In the genomic region with DNA sequence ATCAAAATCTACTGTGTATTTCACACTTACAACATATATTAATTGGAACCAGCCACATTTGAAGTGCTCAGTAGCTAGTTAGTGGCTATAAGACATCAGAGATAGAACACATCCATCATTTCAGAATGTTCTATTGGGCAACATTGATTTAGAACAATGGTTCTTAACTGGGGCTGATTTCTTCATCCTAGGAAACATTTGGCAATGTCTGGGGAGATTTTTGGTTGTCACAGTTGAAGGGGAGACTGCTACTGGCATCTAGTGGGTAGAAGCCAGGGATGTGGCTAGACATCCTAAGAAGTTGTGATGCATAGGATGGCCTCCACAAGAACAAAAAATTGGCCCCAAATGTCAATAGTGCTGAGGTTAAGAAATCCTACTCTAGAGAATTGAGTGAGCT, we compare ENCODE assay signal across 16 cellular contexts.
"Had no signal": no experiment of that assay in that cellular context is flagged by ENCODE, and none has a peak within 500 bp of the region (broad histone marks: within the 10 kb centered on the region; RNA-seq: fewer than 3 reads in every experiment).

No MANE protein-coding gene starts in this region.

- H3K4me3 ChIP-seq: heart left ventricle, right lobe of liver had no signal

- H3K9me3 ChIP-seq: heart left ventricle, right lobe of liver had no signal

- H3K36me3 ChIP-seq: heart left ventricle, right lobe of liver had no signal

- H3K27ac ChIP-seq: foreskin keratinocyte, heart left ventricle, right lobe of liver had no signal

- DNase-seq: activated CD4-positive, alpha-beta T cell treated with anti-CD3 and anti-CD28 coated beads for 4 hours; activated CD8-positive, alpha-beta memory T cell treated with anti-CD3 and anti-CD28 coated beads, Interleukin-2, amount 50 U/mL, for 48 hours; activated CD8-positive, alpha-beta T cell treated with anti-CD3 and anti-CD28 coated beads for 36 hours; activated naive CD4-positive, alpha-beta T cell; activated naive CD8-positive, alpha-beta T cell treated with anti-CD3 and anti-CD28 coated beads, Interleukin-2, amount 50 U/mL, for 24 hours; cortex of kidney; effector memory CD4-positive, alpha-beta T cell; foreskin keratinocyte; heart left ventricle; mesenchymal stem cell; nucleus accumbens; right lobe of liver; stimulated activated CD4-positive, alpha-beta T cell treated with anti-CD3 and anti-CD28 coated beads, Interleukin-2, amount 100 ng/mL, for 24 hours; stimulated activated naive B cell treated with anti-CD40 and anti-IgM and Interleukin-4, amounts not matched to agents 10 μg/mL and 1 μg/mL and 100 μg/mL, for 72 hours; T1000; trophoblast cell had no signal

- H3K4me1 ChIP-seq: foreskin keratinocyte, heart left ventricle had no signal

- H3K27me3 ChIP-seq: foreskin keratinocyte, heart left ventricle, right lobe of liver had no signal
